In the genomic region with DNA sequence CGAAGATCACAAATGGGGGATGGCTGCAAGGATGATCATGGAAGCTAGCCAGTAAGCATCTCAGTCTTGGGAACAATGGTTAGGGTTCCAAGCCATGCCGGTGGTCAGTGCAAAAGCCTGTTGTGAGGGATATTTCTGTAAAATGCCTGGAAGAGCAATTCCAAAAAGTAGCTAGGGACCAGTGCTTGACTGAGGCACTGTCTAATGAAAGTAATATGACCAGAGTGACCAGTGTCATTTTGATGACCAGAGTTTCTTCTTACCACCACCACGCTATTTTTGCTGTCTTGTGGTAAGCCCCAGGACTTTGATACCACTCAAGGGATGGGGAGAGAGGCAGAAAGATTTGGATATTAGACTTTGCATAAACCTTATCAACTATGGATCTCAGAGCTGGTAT, we compare ENCODE assay signal across 36 cellular contexts. TPM values are rescaled to one million over a fixed set of nuclear protein-coding genes. Genes with fewer than 3 reads are reported as not detected.
"Had no signal": no experiment of that assay in that cellular context is flagged by ENCODE, and none has a peak within 500 bp of the region (broad histone marks: within the 10 kb centered on the region; RNA-seq: fewer than 3 reads in every experiment).

No MANE protein-coding gene starts in this region.

- ATAC-seq: activated T-cell treated with anti-CD3 and anti-CD28 coated beads, Interleukin-2, amount 50 U/mL, for 72 hours; esophagus mucosa; gastroesophageal sphincter had no signal

- FAIRE-seq: astrocyte, bronchial epithelial cell had no signal

- H3K4me3 ChIP-seq: coronary artery, dorsolateral prefrontal cortex, gastroesophageal sphincter had no signal

- DNase-seq: activated CD4-positive, alpha-beta memory T cell treated with anti-CD3 and anti-CD28 coated beads, Interleukin-2, amount 10 ng/mL, durations not matched to agents 7 days and 5 days; activated CD4-positive, alpha-beta T cell treated with anti-CD3 and anti-CD28 coated beads for 1 hour; activated CD4-positive, alpha-beta T cell treated with anti-CD3 and anti-CD28 coated beads for 4 hours; activated CD4-positive, alpha-beta T cell treated with anti-CD3 and anti-CD28 coated beads, Interleukin-2, amount 10 ng/mL, durations not matched to agents 7 days and 5 days; activated CD4-positive, alpha-beta T cell treated with anti-CD3 and anti-CD28 coated beads, Interleukin-2, amount 50 U/mL, for 4 hours; activated CD8-positive, alpha-beta memory T cell treated with anti-CD3 and anti-CD28 coated beads, Interleukin-2, amount 50 U/mL, for 48 hours; activated effector memory CD4-positive, alpha-beta T cell treated with Interleukin-2 at 50 U/mL for 16 hours; activated gamma-delta T cell treated with Interleukin-2 at 50 U/mL for 16 hours; activated naive CD4-positive, alpha-beta T cell treated with anti-CD3 and anti-CD28 coated beads, Interleukin-2, amount 50 U/mL, for 16 hours; activated naive CD4-positive, alpha-beta T cell treated with Interleukin-2 at 50 U/mL for 16 hours; activated T-cell treated with anti-CD3 and anti-CD28 coated beads for 4 hours; activated T-cell treated with anti-CD3 and anti-CD28 coated beads, Interleukin-2, amount 50 U/mL, for 24 hours; activated T-cell treated with anti-CD3 and anti-CD28 coated beads, Interleukin-2, amount 50 U/mL, for 72 hours; amniotic stem cell; anterior cingulate cortex; brain microvascular endothelial cell; dorsolateral prefrontal cortex; effector memory CD4-positive, alpha-beta T cell; endodermal cell; foreskin melanocyte; head of caudate nucleus; T-helper 1 cell; T-helper 2 cell had no signal

- H3K27me3 ChIP-seq: brain microvascular endothelial cell, gastroesophageal sphincter had no signal

- H3K4me3 Mint-ChIP-seq: activated CD4-positive, alpha-beta memory T cell treated with anti-CD3 and anti-CD28 coated beads, Interleukin-2, amount 10 ng/mL, durations not matched to agents 7 days and 5 days; activated CD4-positive, alpha-beta T cell treated with anti-CD3 and anti-CD28 coated beads, Interleukin-2, amount 10 ng/mL, durations not matched to agents 7 days and 5 days; activated naive CD8-positive, alpha-beta T cell; activated T-cell treated with anti-CD3 and anti-CD28 coated beads, Interleukin-2, amount 50 U/mL, for 24 hours; activated T-cell treated with anti-CD3 and anti-CD28 coated beads, Interleukin-2, amount 50 U/mL, for 72 hours; central memory CD8-positive, alpha-beta T cell; dendritic cell treated with granulocyte-macrophage colony-stimulating factor and Interleukin-4, amounts not matched to agents 40 ng/mL and 50 ng/mL, for 4 days; endodermal cell had no signal

- H3K4me1 Mint-ChIP-seq: activated CD4-positive, alpha-beta memory T cell treated with anti-CD3 and anti-CD28 coated beads, Interleukin-2, amount 10 ng/mL, durations not matched to agents 7 days and 5 days; activated CD4-positive, alpha-beta T cell treated with anti-CD3 and anti-CD28 coated beads, Interleukin-2, amount 10 ng/mL, durations not matched to agents 7 days and 5 days; central memory CD8-positive, alpha-beta T cell; endodermal cell had no signal

- H3K9me3 Mint-ChIP-seq: activated CD4-positive, alpha-beta memory T cell treated with anti-CD3 and anti-CD28 coated beads, Interleukin-2, amount 10 ng/mL, durations not matched to agents 7 days and 5 days; activated CD4-positive, alpha-beta T cell treated with anti-CD3 and anti-CD28 coated beads, Interleukin-2, amount 10 ng/mL, durations not matched to agents 7 days and 5 days; activated T-cell treated with anti-CD3 and anti-CD28 coated beads, Interleukin-2, amount 50 U/mL, for 24 hours; activated T-cell treated with anti-CD3 and anti-CD28 coated beads, Interleukin-2, amount 50 U/mL, for 72 hours; central memory CD8-positive, alpha-beta T cell; dendritic cell treated with granulocyte-macrophage colony-stimulating factor and Interleukin-4, amounts not matched to agents 40 ng/mL and 50 ng/mL, for 4 days; endodermal cell had no signal

- H3K27ac ChIP-seq: brain microvascular endothelial cell, coronary artery, dorsolateral prefrontal cortex, gastroesophageal sphincter had no signal

- H3K9me3 ChIP-seq: gastroesophageal sphincter had no signal

- H3K27ac Mint-ChIP-seq: activated CD4-positive, alpha-beta memory T cell treated with anti-CD3 and anti-CD28 coated beads, Interleukin-2, amount 10 ng/mL, durations not matched to agents 7 days and 5 days; activated CD4-positive, alpha-beta T cell treated with anti-CD3 and anti-CD28 coated beads, Interleukin-2, amount 10 ng/mL, durations not matched to agents 7 days and 5 days; activated naive CD8-positive, alpha-beta T cell; activated T-cell treated with anti-CD3 and anti-CD28 coated beads, Interleukin-2, amount 50 U/mL, for 24 hours; activated T-cell treated with anti-CD3 and anti-CD28 coated beads, Interleukin-2, amount 50 U/mL, for 72 hours; dendritic cell treated with granulocyte-macrophage colony-stimulating factor and Interleukin-4, amounts not matched to agents 40 ng/mL and 50 ng/mL, for 4 days; endodermal cell had no signal

- H3K36me3 ChIP-seq: brain microvascular endothelial cell, gastroesophageal sphincter had no signal

- H3K4me1 ChIP-seq: gastroesophageal sphincter had no signal

RNA-seq across cellular contexts. Expression of a gene that starts 18.4 kb away (rescaled TPM):
- total RNA-seq: activated CD4-positive, alpha-beta memory T cell treated with anti-CD3 and anti-CD28 coated beads, Interleukin-2, amount 10 ng/mL, durations not matched to agents 7 days and 5 days; activated CD4-positive, alpha-beta T cell treated with anti-CD3 and anti-CD28 coated beads, Interleukin-2, amount 10 ng/mL, durations not matched to agents 7 days and 5 days; activated T-cell treated with anti-CD3 and anti-CD28 coated beads, Interleukin-2, amount 50 U/mL, for 72 hours; astrocyte; bronchial epithelial cell; cardiac septum; cerebellum; endodermal cell; epithelial cell of proximal tubule; esophagus mucosa; gastroesophageal sphincter; glomerular endothelial cell had no signal
- polyA plus RNA-seq: adipose tissue had no signal
